ENCODE assay signal across 8 cellular contexts in genomic region chr2:102020596-102021170, GRCh38. TPM values are rescaled to one million over a fixed set of nuclear protein-coding genes. Genes with fewer than 3 reads are reported as not detected.
DNase-seq lines count a peak whose midpoint lies in the region; ATAC-seq, FAIRE-seq and TF ChIP-seq lines count a peak whose summit lies in the region.

No MANE protein-coding gene starts in this region.

- H3K4me3 ChIP-seq in mammary epithelial cell (replicated peaks in 1 of 3; ENCODE audit: insufficient read depth in 1 of 3, low read depth in 2 of 3, low read length in 3 of 3) (no peak overlapping the region), keratinocyte (ENCODE audit: control insufficient read depth in 2 of 3, extremely low read depth in 1 of 3, insufficient read depth in 2 of 3, low read depth in 1 of 3, low read length in 3 of 3) (no peak overlapping the region)

- H3K27me3 ChIP-seq in mammary epithelial cell (ENCODE audit: insufficient read depth, low read length) (no peaks in the 10 kb centered on the region), keratinocyte (ENCODE audit: control insufficient read depth, extremely low read depth, insufficient read depth, low read length) (no peaks in the 10 kb centered on the region)

- H3K27ac ChIP-seq in mammary epithelial cell (ENCODE audit: insufficient read depth, low read depth, low read length) = no peak overlapping the region
- no peak overlapping the region for H3K27ac ChIP-seq in keratinocyte (ENCODE audit: control insufficient read depth, insufficient read depth, low read length)

- no peaks in the 10 kb centered on the region for H3K36me3 ChIP-seq in mammary epithelial cell (ENCODE audit: insufficient read depth, low read length)
- H3K36me3 ChIP-seq in keratinocyte (ENCODE audit: control insufficient read depth in 2 of 2, extremely low read depth in 1 of 2, insufficient read depth in 2 of 2, low read length in 2 of 2) = peaks cover 0 to 4% of the 10 kb centered on the region in 2 experiments

- H4K20me1 ChIP-seq in mammary epithelial cell (ENCODE audit: insufficient read depth, low read length) (no peaks in the 10 kb centered on the region), keratinocyte (ENCODE audit: control insufficient read depth, extremely low read depth, insufficient read depth, low read length) (no peaks in the 10 kb centered on the region)

- BruUV-seq in mammary epithelial cell (replicated peaks; lab: Mats Ljungman, UMichigan) = no TSS peak

- H3K9ac ChIP-seq in mammary epithelial cell (ENCODE audit: insufficient read depth, low read length) = peak overlapping the region; percentile 13
- H3K9ac ChIP-seq in keratinocyte (ENCODE audit: control insufficient read depth, extremely low read depth, insufficient read depth, low read length) = no peak overlapping the region

- TF ChIP-seq CTCF in GM12872 (IDR thresholded peaks at IDR 0.05; ENCODE audit: insufficient read depth, low read depth, low read length) (peak; percentile 98), mammary epithelial cell (conservative IDR thresholded peaks at IDR 0.05 in 1 of 2, IDR thresholded peaks at IDR 0.05 in 1 of 2; ENCODE audit: extremely low read depth in 1 of 2, insufficient read depth in 1 of 2, low read depth in 1 of 2, low read length in 2 of 2) (peak; percentile 97 to 99), keratinocyte (optimal IDR thresholded peaks at IDR 0.05 in 1 of 3, IDR thresholded peaks at IDR 0.05 in 1 of 3, conservative IDR thresholded peaks at IDR 0.05 in 1 of 3; ENCODE audit: extremely low read depth in 1 of 3, insufficient read depth in 2 of 3, low read length in 3 of 3) (peak; percentile 97 to 99 (median 99))

- intact Hi-C loops in mammary epithelial cell (cut with micrococcal nuclease) = loop anchor here (1.0 to 5.0 kb wide), 7 partner anchors 138 to 422 kb away; partner anchors contain the start of gene IL18R1

- no peaks in the 10 kb centered on the region for H3K79me2 ChIP-seq in mammary epithelial cell (ENCODE audit: insufficient read depth, low read length)
- no peaks in the 10 kb centered on the region for H3K79me2 ChIP-seq in keratinocyte (ENCODE audit: control insufficient read depth, insufficient read depth, low read length)

- peak; percentile 36 for DNase-seq in NCI-H2029 treated with DMSO at 0.1 percent for 48 hours (lab: John Stamatoyannopoulos, UW)
- peak; percentile 60 to 93 (median 78) for DNase-seq in activated CD4-positive, CD25-positive, alpha-beta regulatory T cell (lab: John Stamatoyannopoulos, UW)
- peak; percentile 71 for DNase-seq in mammary epithelial cell
- no peak for DNase-seq in keratinocyte (ENCODE audit: low read depth, low spot score)
- DNase-seq in stimulated activated CD4-positive, alpha-beta T cell treated with anti-CD3 and anti-CD28 coated beads, Interleukin-15, amount 100 ng/mL, for 48 hours (ENCODE audit: low read depth in 2 of 2) = peak; percentile 75 to 84
- no peak for DNase-seq in NCI-H187 treated with DMSO at 0.1 percent for 48 hours (lab: John Stamatoyannopoulos, UW)

- 17% methylated on average over 13 of the region's 18 CpGs for WGBS in mammary epithelial cell (ENCODE audit: low coverage, missing lambda C conversion rate)

- H3K4me2 ChIP-seq in mammary epithelial cell (ENCODE audit: insufficient read depth, low read depth, low read length) (no peak overlapping the region), keratinocyte (ENCODE audit: control insufficient read depth, extremely low read depth, insufficient read depth, low read depth, low read length) (no peak overlapping the region)

- ATAC-seq in HG02642 (IDR thresholded peaks at IDR 0.05; ENCODE audit: poor library complexity, unreplicated experiment) = peak; percentile 59

- CTCF ChIA-PET in mammary epithelial cell (lab: Charles Lee; ENCODE audit: low non-redundant PET) = interaction anchor here (0.6 to 0.8 kb wide), 11 partner anchors 19 to 423 kb away, joined by 3 to 16 read pairs (median 5); no protein-coding TSS in a partner anchor

- no peaks in the 10 kb centered on the region for H3K9me3 ChIP-seq in mammary epithelial cell (replicated peaks; ENCODE audit: insufficient read depth, low read length)
- H3K9me3 ChIP-seq in keratinocyte (ENCODE audit: control insufficient read depth, low read depth, low read length) = no peaks in the 10 kb centered on the region

- no peaks in the 10 kb centered on the region for H3K9me1 ChIP-seq in keratinocyte (ENCODE audit: control insufficient read depth, extremely low read depth, insufficient read depth, low read length)

- H3K4me1 ChIP-seq in mammary epithelial cell (ENCODE audit: insufficient read depth, low read length) (peaks cover 22% of the 10 kb centered on the region), keratinocyte (ENCODE audit: control insufficient read depth, extremely low read depth, insufficient read depth, low read length) (peaks cover 12% of the 10 kb centered on the region)

- H2AFZ ChIP-seq in mammary epithelial cell (ENCODE audit: low read depth, low read length) = no peak overlapping the region
- H2AFZ ChIP-seq in keratinocyte (ENCODE audit: control insufficient read depth, low read length) = no peak overlapping the region

- in situ Hi-C loops in mammary epithelial cell (cut with MboI; ENCODE audit: low sequenced_read_pairs in 2 of 2) = loop anchor here (5.0 to 10.0 kb wide), 6 partner anchors 137 to 424 kb away; partner anchors contain the start of gene IL18R1 (in 1 of the 2)

- peak; percentile 82 for FAIRE-seq in keratinocyte (lab: Jason Lieb, UNC)

- dilution Hi-C loops in mammary epithelial cell (cut with HindIII; ENCODE audit: low sequenced_read_pairs) (no loop called here), keratinocyte (cut with MboI; ENCODE audit: extremely low pct_ligation_motif_present, low sequenced_read_pairs) (loop anchor here (25.0 kb wide), 1 partner anchor 142 kb away; no protein-coding TSS in a partner anchor)

RNA-seq across cellular contexts. Expression of gene IL1R2, which starts 28.9 kb away (rescaled TPM):
- total RNA-seq in mammary epithelial cell = 1 to 10 TPM in 1 of 2 donors, under 1 TPM in 1; 0.50 to 3.1 TPM
- 6.9 TPM for polyA plus RNA-seq in mammary epithelial cell
- 8.1 TPM for polyA minus RNA-seq in mammary epithelial cell
- 24.6 to 57.3 TPM (median 47.7 TPM) in 3 replicates for polyA plus RNA-seq in keratinocyte
- 4.9 TPM for polyA plus RNA-seq in keratinocyte (2011; ENCODE audit: low read depth)
- polyA plus RNA-seq in keratinocyte (2011; cell fraction: cytosol; rRNA removed) = 17.5 and 22.7 TPM in 2 replicates
- polyA plus RNA-seq in keratinocyte (2011; cell fraction: nucleus; rRNA removed) = 21.9 and 23.7 TPM in 2 replicates
- polyA plus RNA-seq in keratinocyte (2012; ENCODE audit: low replicate concordance) = 14.9 and 38.8 TPM in 2 replicates
- polyA minus RNA-seq in keratinocyte = 16.9 to 36.7 TPM (median 32.0 TPM) in 3 replicates
- 11.9 TPM for polyA minus RNA-seq in keratinocyte (2011; cell fraction: cytosol; rRNA and poly(A)+ RNA removed)
- polyA minus RNA-seq in keratinocyte (2011; cell fraction: nucleus; rRNA and poly(A)+ RNA removed) = 9.6 and 10.4 TPM in 2 replicates

Comparison
In these comparisons a context has a peak if more than half of its experiments do, and no peak if none do; other contexts are left out.
1. DNase-seq: peak in NCI-H2029 treated with DMSO at 0.1 percent for 48 hours (single experiment), activated CD4-positive, CD25-positive, alpha-beta regulatory T cell (4 of 4), mammary epithelial cell (single experiment) and stimulated activated CD4-positive, alpha-beta T cell treated with anti-CD3 and anti-CD28 coated beads, Interleukin-15, amount 100 ng/mL, for 48 hours (2 of 2); none in keratinocyte (single experiment) and NCI-H187 treated with DMSO at 0.1 percent for 48 hours (single experiment).
2. Peak in every context shown above with its lines, with median percentiles within 50 percentile points of each other: CTCF ChIP-seq.